Comparison of ENCODE assay signal across 13 cellular contexts in genomic region chr2:33216508-33217182, GRCh38.
DNase-seq lines count a peak whose midpoint lies in the region; ATAC-seq and TF ChIP-seq lines count a peak whose summit lies in the region.
"Had no signal": no experiment of that assay in that cellular context is flagged by ENCODE, and none has a peak within 500 bp of the region (broad histone marks: within the 10 kb centered on the region; RNA-seq: fewer than 3 reads in every experiment).

No MANE protein-coding gene starts in this region.

- DNase-seq in HFFc6 (peak; percentile 68), epithelial cell of prostate (ENCODE audit: low read depth, low spot score) (no peak), right lobe of liver (peak; percentile 58 to 84 (median 82)), testis (peak; percentile 23), NCI-H1092 treated with DMSO at 0.1 percent for 48 hours (lab: John Stamatoyannopoulos, UW) (no peak), DMS53 treated with DMSO at 0.1 percent for 48 hours (lab: John Stamatoyannopoulos, UW; ENCODE audit: unreplicated experiment) (no peak), SKM-1 treated with dmso at 0.1 percent for 144 hours (lab: John Stamatoyannopoulos, UW; ENCODE audit: unreplicated experiment) (no peak)
- DNase-seq: MM.1S; NCI-H345; stimulated activated CD4-positive, alpha-beta T cell treated with anti-CD3 and anti-CD28 coated beads, Interleukin-12 subunit alpha, Interleukin-12 subunit beta, amount 100 ng/mL, for 4 hours had no signal

- ATAC-seq in right lobe of liver = peak; percentile 83 to 96 (median 95)
- no peak for ATAC-seq in GM19452 (IDR thresholded peaks at IDR 0.05; ENCODE audit: unreplicated experiment)
- ATAC-seq: Panc1 had no signal

- 0 out of 2 replicates have a peak, but pooled peaks cover 3% of the 10 kb centered on the region for H3K9me3 Mint-ChIP-seq in HFFc6
- H3K9me3 Mint-ChIP-seq: mesothelial cell of epicardium had no signal

- H3K4me1 ChIP-seq in right lobe of liver = peaks cover 0 to 28% (median 10%) of the 10 kb centered on the region in 4 donors
- H3K4me1 ChIP-seq in testis = peaks cover 13% of the 10 kb centered on the region

- H3K27me3 ChIP-seq in right lobe of liver (no peaks in the 10 kb centered on the region), testis (no peaks in the 10 kb centered on the region)

- no peaks in the 10 kb centered on the region; the same call in none of the 2 replicates for H3K27me3 Mint-ChIP-seq in HFFc6 (ENCODE audit: insufficient read depth)

- peaks cover 60% of the 10 kb centered on the region for H3K36me3 Mint-ChIP-seq in HFFc6 (ENCODE audit: low read depth)

- H3K9me3 ChIP-seq in right lobe of liver (no peaks in the 10 kb centered on the region), testis (no peaks in the 10 kb centered on the region)

- TF ChIP-seq CTCF in HFFc6 (IDR thresholded peaks at IDR 0.05) (no peak), right lobe of liver (IDR thresholded peaks at IDR 0.05) (no peak), testis (IDR thresholded peaks at IDR 0.05) (no peak)

- WGBS in right lobe of liver (ENCODE audit: insufficient coverage, low coverage, low lambda C conversion rate, missing lambda C conversion rate) = 43% methylated on average over 3 of the region's 3 CpGs
- 43 to 77% methylated on average over 3 of the region's 3 CpGs for WGBS in testis, 2 donors

- H3K36me3 ChIP-seq in right lobe of liver (no peaks in the 10 kb centered on the region), testis (ENCODE audit: low read depth, missing control alignments) (no peaks in the 10 kb centered on the region)

- H3K27ac Mint-ChIP-seq in HFFc6 = peak overlapping the region; percentile 99
- H3K27ac Mint-ChIP-seq: mesothelial cell of epicardium had no signal

- H3K4me1 Mint-ChIP-seq in HFFc6 (ENCODE audit: low read depth) = peaks cover 97% of the 10 kb centered on the region

- TF ChIP-seq POLR2A in right lobe of liver (IDR thresholded peaks at IDR 0.05) (no peak), testis (IDR thresholded peaks at IDR 0.05) (no peak)

- H3K27ac ChIP-seq in epithelial cell of prostate (peak overlapping the region; percentile 43), right lobe of liver (peak overlapping the region in 2 of 3 donors; percentile 8 to 31), testis (no peak overlapping the region)

- intact Hi-C loops in right lobe of liver (cut with DNase I) = no loop called here
- intact Hi-C loops in testis (cut with DNase I; ENCODE audit: low total_unique reads) = no loop called here

- peak overlapping the region; percentile 45 for H3K4me3 Mint-ChIP-seq in HFFc6
- H3K4me3 Mint-ChIP-seq: mesothelial cell of epicardium had no signal

- H3K4me3 ChIP-seq in right lobe of liver (no peak overlapping the region), testis (no peak overlapping the region)

Comparison
In these comparisons a context has a peak if more than half of its experiments do, and no peak if none do; other contexts are left out.
1. DNase-seq: peak in HFFc6 (single experiment), right lobe of liver (3 of 3) and testis (single experiment); none in epithelial cell of prostate (single experiment), NCI-H1092 treated with DMSO at 0.1 percent for 48 hours (single experiment), DMS53 treated with DMSO at 0.1 percent for 48 hours (single experiment) and SKM-1 treated with dmso at 0.1 percent for 144 hours (single experiment).
2. H3K27ac ChIP-seq: peak in epithelial cell of prostate (single experiment) and right lobe of liver (2 of 3); none in testis (0 of 2).